32 cellular contexts compared by ENCODE assay signal in genomic region chr20:9756660-9757059, GRCh38.
"Had no signal": no experiment of that assay in that cellular context is flagged by ENCODE, and none has a peak within 500 bp of the region (broad histone marks: within the 10 kb centered on the region; RNA-seq: fewer than 3 reads in every experiment).

No MANE protein-coding gene starts in this region.

- H3K27me3 ChIP-seq: ascending aorta, brain microvascular endothelial cell, breast epithelium had no signal

- H3K4me3 ChIP-seq: ascending aorta, breast epithelium had no signal

- ATAC-seq: activated CD8-positive, alpha-beta T cell treated with anti-CD3 and anti-CD28 coated beads for 36 hours; activated naive CD4-positive, alpha-beta T cell treated with anti-CD3 and anti-CD28 coated beads, Interleukin-2, amount 50 U/mL, for 72 hours; activated T-cell treated with anti-CD3 and anti-CD28 coated beads, Interleukin-2, amount 50 U/mL, for 4 hours; activated T-cell treated with anti-CD3 and anti-CD28 coated beads, Interleukin-2, amount 50 U/mL, for 72 hours; activated T-helper 17 cell treated with anti-CD3 and anti-CD28 coated beads, Interleukin-2, amount 50 U/mL, for 72 hours had no signal

- FAIRE-seq: TTC549 had no signal

- H3K27ac ChIP-seq: ascending aorta, brain microvascular endothelial cell, breast epithelium, VCaP had no signal

- H3K36me3 ChIP-seq: ascending aorta, brain microvascular endothelial cell, breast epithelium had no signal

- DNase-seq: activated B cell treated with CpG ODN at 0.5 μM for 24 hours; activated CD4-positive, alpha-beta memory T cell treated with anti-CD3 and anti-CD28 coated beads for 36 hours; activated CD4-positive, alpha-beta T cell treated with anti-CD3 and anti-CD28 coated beads for 4 hours; activated CD4-positive, alpha-beta T cell treated with anti-CD3 and anti-CD28 coated beads, Interleukin-2, amount 10 ng/mL, durations not matched to agents 24 days and 14 days; activated CD4-positive, alpha-beta T cell treated with anti-CD3 and anti-CD28 coated beads, Interleukin-2, amount 50 U/mL, for 1 hour; activated CD4-positive, alpha-beta T cell treated with anti-CD3 and anti-CD28 coated beads, Interleukin-2, amount 50 U/mL, for 4 hours; activated CD4-positive, CD25-positive, alpha-beta regulatory T cell treated with anti-CD3 and anti-CD28 coated beads, Interleukin-2, amount 50 U/mL, for 72 hours; activated CD8-positive, alpha-beta memory T cell treated with anti-CD3 and anti-CD28 coated beads, Interleukin-2, amount 50 U/mL, for 4 hours; activated CD8-positive, alpha-beta T cell treated with anti-CD3 and anti-CD28 coated beads for 36 hours; activated effector memory CD4-positive, alpha-beta T cell treated with anti-CD3 and anti-CD28 coated beads, Interleukin-2, amount 50 U/mL, for 16 hours; activated gamma-delta T cell treated with Interleukin-2 at 50 U/mL for 16 hours; activated naive CD4-positive, alpha-beta T cell; activated naive CD4-positive, alpha-beta T cell treated with anti-CD3 and anti-CD28 coated beads for 36 hours; activated naive CD4-positive, alpha-beta T cell treated with anti-CD3 and anti-CD28 coated beads, Interleukin-2, amount 50 U/mL, for 16 hours; activated naive CD8-positive, alpha-beta T cell treated with anti-CD3 and anti-CD28 coated beads for 36 hours; activated T-cell treated with anti-CD3 and anti-CD28 coated beads for 4 hours; activated T-cell treated with anti-CD3 and anti-CD28 coated beads, Interleukin-2, amount 50 U/mL, for 1 hour; activated T-cell treated with anti-CD3 and anti-CD28 coated beads, Interleukin-2, amount 50 U/mL, for 4 hours; activated T-cell treated with anti-CD3 and anti-CD28 coated beads, Interleukin-2, amount 50 U/mL, for 72 hours; amygdala; anterior cingulate cortex; brain microvascular endothelial cell; central memory CD4-positive, alpha-beta T cell; T-helper 1 cell; T-helper 2 cell; T-helper 9 cell had no signal

- H3K4me1 ChIP-seq: ascending aorta, breast epithelium had no signal
